In the genomic region with DNA sequence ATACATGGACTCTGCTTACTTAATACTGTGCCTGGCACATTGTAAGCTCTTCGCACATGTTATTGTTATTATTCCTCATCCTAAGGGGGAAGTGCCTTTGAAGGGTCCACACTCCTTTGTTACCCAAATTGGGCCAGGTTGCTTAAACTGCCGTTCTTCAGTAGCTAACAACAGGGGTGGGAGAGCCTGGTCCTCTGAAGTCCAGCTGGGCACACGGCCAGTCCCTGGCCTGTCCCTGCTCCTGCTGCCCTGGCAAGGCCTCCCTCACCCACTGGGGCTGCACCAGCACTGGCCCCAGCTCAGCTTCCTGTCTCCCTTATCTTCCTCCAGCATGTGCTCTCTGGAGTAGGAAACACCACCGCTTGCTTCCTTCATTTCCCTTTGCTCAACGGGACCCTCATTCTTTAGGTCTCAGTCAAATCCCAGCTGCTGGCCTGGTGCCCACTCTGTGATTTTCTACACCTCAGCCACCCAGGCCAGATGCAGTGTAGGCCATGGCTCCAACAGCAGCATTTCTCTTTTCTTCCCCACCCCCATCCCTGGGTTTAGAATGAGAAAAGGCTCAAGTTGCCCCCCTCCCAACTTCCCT, we compare ENCODE assay signal across 13 cellular contexts.
DNase-seq lines count a peak whose midpoint lies in the region; ATAC-seq and TF ChIP-seq lines count a peak whose summit lies in the region.
"Had no signal": no experiment of that assay in that cellular context is flagged by ENCODE, and none has a peak within 500 bp of the region (broad histone marks: within the 10 kb centered on the region; RNA-seq: fewer than 3 reads in every experiment).

No MANE protein-coding gene starts in this region.

- peaks cover 4% of the 10 kb centered on the region for H3K4me1 Mint-ChIP-seq in nephron progenitor cell

- H3K4me3 Mint-ChIP-seq in nephron progenitor cell = no peak overlapping the region
- H3K4me3 Mint-ChIP-seq: stimulated activated naive B cell treated with anti-CD40 and anti-IgM and Interleukin-4, amounts not matched to agents 10 μg/mL and 1 μg/mL and 100 μg/mL, for 72 hours had no signal

- no peaks in the 10 kb centered on the region for H3K27me3 ChIP-seq in RWPE2 (ENCODE audit: insufficient read depth, poor library complexity, severe bottlenecking)
- H3K27me3 ChIP-seq: brain microvascular endothelial cell, SJSA1 had no signal

- H3K4me1 ChIP-seq in RWPE2 (ENCODE audit: insufficient read depth, poor library complexity, severe bottlenecking) = peaks cover 4% of the 10 kb centered on the region
- H3K4me1 ChIP-seq: SJSA1 had no signal

- H3K27ac Mint-ChIP-seq in nephron progenitor cell = peak overlapping the region; percentile 55
- H3K27ac Mint-ChIP-seq: stimulated activated naive B cell treated with anti-CD40 and anti-IgM and Interleukin-4, amounts not matched to agents 10 μg/mL and 1 μg/mL and 100 μg/mL, for 72 hours had no signal

- H3K4me3 ChIP-seq in RWPE2 (ENCODE audit: severe bottlenecking) (no peak overlapping the region), fibroblast of pulmonary artery (replicated peaks; ENCODE audit: low read depth, low read length) (no peak overlapping the region)
- H3K4me3 ChIP-seq: mucosa of descending colon, SJSA1 had no signal

- H3K27ac ChIP-seq in RWPE2 (ENCODE audit: poor library complexity, severe bottlenecking) = no peak overlapping the region
- H3K27ac ChIP-seq: brain microvascular endothelial cell, SJSA1 had no signal

- H3K9me3 ChIP-seq in RWPE2 (ENCODE audit: severe bottlenecking) = no peaks in the 10 kb centered on the region
- H3K9me3 ChIP-seq: mucosa of descending colon, SJSA1 had no signal

- H3K36me3 Mint-ChIP-seq in nephron progenitor cell (ENCODE audit: low read depth) = no peaks in the 10 kb centered on the region

- H3K27me3 Mint-ChIP-seq in nephron progenitor cell (ENCODE audit: low read depth, poor library complexity) = peaks cover 7% of the 10 kb centered on the region
- H3K27me3 Mint-ChIP-seq: stimulated activated naive B cell treated with anti-CD40 and anti-IgM and Interleukin-4, amounts not matched to agents 10 μg/mL and 1 μg/mL and 100 μg/mL, for 72 hours had no signal

- ATAC-seq in RWPE2 (ENCODE audit: low read depth) (peak; percentile 40; the same call in 2 of the 3 replicates), HG02678 (IDR thresholded peaks at IDR 0.05; ENCODE audit: unreplicated experiment) (no peak)
- ATAC-seq: mucosa of descending colon; stimulated activated naive B cell treated with anti-CD40 and anti-IgM and Interleukin-4, amounts not matched to agents 10 μg/mL and 1 μg/mL and 100 μg/mL, for 72 hours had no signal

- peaks cover 17% of the 10 kb centered on the region for H3K9me3 Mint-ChIP-seq in nephron progenitor cell

- H3K36me3 ChIP-seq in RWPE2 (ENCODE audit: low read depth) = no peaks in the 10 kb centered on the region
- H3K36me3 ChIP-seq: brain microvascular endothelial cell, SJSA1 had no signal

- peak; percentile 41 for DNase-seq in D341Med (ENCODE audit: low spot score)
- no peak for DNase-seq in RWPE2 (ENCODE audit: low spot score)
- peak; percentile 62 for DNase-seq in fibroblast of pulmonary artery (ENCODE audit: low read depth)
- DNase-seq in nephron progenitor cell = no peak
- no peak for DNase-seq in GM03348 (ENCODE audit: low spot score)
- no peak for DNase-seq in AG20443 (ENCODE audit: low spot score)
- DNase-seq in T-helper 2 cell = no peak
- DNase-seq: brain microvascular endothelial cell; mucosa of descending colon; NCI-H2081 treated with DMSO at 0.1 percent for 48 hours; stimulated activated naive B cell treated with anti-CD40 and anti-IgM and Interleukin-4, amounts not matched to agents 10 μg/mL and 1 μg/mL and 100 μg/mL, for 72 hours had no signal

- no peak for TF ChIP-seq CTCF in RWPE2 (IDR thresholded peaks at IDR 0.05; ENCODE audit: poor library complexity, severe bottlenecking)
- TF ChIP-seq CTCF in fibroblast of pulmonary artery (IDR thresholded peaks at IDR 0.05; ENCODE audit: low read length, missing control alignments) = no peak
- TF ChIP-seq CTCF in nephron progenitor cell (IDR thresholded peaks at IDR 0.05) = no peak

Comparison
In these comparisons a context has a peak if more than half of its experiments do, and no peak if none do; other contexts are left out.
1. DNase-seq: peak in D341Med (single experiment) and fibroblast of pulmonary artery (single experiment); none in RWPE2 (single experiment), nephron progenitor cell (single experiment), GM03348 (single experiment), AG20443 (single experiment) and T-helper 2 cell (0 of 5).